Comparison of ENCODE assay signal across 9 cellular contexts in genomic region chr2:203018181-203018580, GRCh38. TPM values are rescaled to one million over a fixed set of nuclear protein-coding genes. Genes with fewer than 3 reads are reported as not detected.
DNase-seq lines count a peak whose midpoint lies in the region; ATAC-seq and TF ChIP-seq lines count a peak whose summit lies in the region.
"Had no signal": no experiment of that assay in that cellular context is flagged by ENCODE, and none has a peak within 500 bp of the region (broad histone marks: within the 10 kb centered on the region; RNA-seq: fewer than 3 reads in every experiment).

No MANE protein-coding gene starts in this region.

- TF ChIP-seq CTCF in AG09309 (IDR thresholded peaks at IDR 0.05; ENCODE audit: control insufficient read depth, insufficient read depth, low read depth, low read length, missing control alignments), result no peak
- TF ChIP-seq CTCF in KMS-11 (conservative IDR thresholded peaks at IDR 0.05; ENCODE audit: low read depth, low read length), result no peak
- no peak for TF ChIP-seq CTCF in coronary artery (IDR thresholded peaks at IDR 0.05)

- no peaks in the 10 kb centered on the region for H3K27me3 ChIP-seq in KMS-11 (ENCODE audit: insufficient read depth, low read depth)

- H3K79me2 ChIP-seq in KMS-11 (ENCODE audit: insufficient read depth, low read depth), result no peaks in the 10 kb centered on the region

- H3K4me3 Mint-ChIP-seq in naive B cell, result peak overlapping the region in 1 of 8 donors; percentile 67

- peak overlapping the region; percentile 16; the same call in 1 of the 2 replicates for H3K27ac ChIP-seq in KMS-11
- peak overlapping the region in 1 of 2 donors; percentile 95 for H3K27ac ChIP-seq in coronary artery

- ATAC-seq in naive B cell (ENCODE audit: low read depth in 2 of 2), result no peak
- ATAC-seq: mucosa of descending colon had no signal

- peak overlapping the region in 5 of 6 donors; percentile 32 to 90 (median 63) for H3K27ac Mint-ChIP-seq in naive B cell

- H3K4me3 ChIP-seq in AG09309 (ENCODE audit: control insufficient read depth, low read depth, low read length), result 0 out of 2 replicates have a peak overlapping the region, but pooled peaks have one; percentile 8
- H3K4me3 ChIP-seq in KMS-11 (IDR thresholded peaks at IDR 0.05; ENCODE audit: insufficient read depth, low read depth, low read length), result no peak overlapping the region
- peak overlapping the region; percentile 87 for H3K4me3 ChIP-seq in coronary artery
- H3K4me3 ChIP-seq: mucosa of descending colon had no signal

- H3K9ac ChIP-seq in KMS-11, result no peak overlapping the region

- peaks cover 49% of the 10 kb centered on the region for H3K4me1 ChIP-seq in KMS-11 (ENCODE audit: low read depth, poor library complexity, severe bottlenecking)

- H3K4me2 ChIP-seq in KMS-11, result peak overlapping the region; percentile 37

- no peaks in the 10 kb centered on the region for H4K20me1 ChIP-seq in KMS-11 (ENCODE audit: insufficient read depth)

- no peaks in the 10 kb centered on the region for H3K9me3 Mint-ChIP-seq in naive B cell

- H3K36me3 Mint-ChIP-seq in naive B cell, result no peaks in the 10 kb centered on the region

- peaks cover 12 to 34% (median 18%) of the 10 kb centered on the region in 3 donors for H3K4me1 Mint-ChIP-seq in naive B cell

- no peaks in the 10 kb centered on the region for H3K36me3 ChIP-seq in KMS-11 (ENCODE audit: insufficient read depth)

- DNase-seq in AG09309 (ENCODE audit: low read depth) (no peak), coronary artery (ENCODE audit: low spot score) (no peak), naive B cell (no peak), NCI-H1417 (lab: John Stamatoyannopoulos, UW) (no peak), NCI-H345 (lab: John Stamatoyannopoulos, UW) (no peak), NCI-H1930 (lab: John Stamatoyannopoulos, UW) (no peak)
- no peak for DNase-seq in stimulated activated CD4-positive, alpha-beta T cell treated with anti-CD3 and anti-CD28 coated beads, Interleukin-4, amount 100 ng/mL, for 4 hours
- DNase-seq: mucosa of descending colon had no signal

- H2AFZ ChIP-seq in KMS-11 (ENCODE audit: low read depth), result no peak overlapping the region

- no peaks in the 10 kb centered on the region for H3K27me3 Mint-ChIP-seq in naive B cell

RNA-seq across cellular contexts. Expression of gene NBEAL1, which starts 3.5 kb away (rescaled TPM):
- polyA plus RNA-seq in naive B cell (ENCODE audit: low read depth in 6 of 6), result 1 to 10 TPM; 5.4 to 8.3 (median 7.3) TPM
